Comparison of ENCODE assay signal across 10 cellular contexts in the genomic region with DNA sequence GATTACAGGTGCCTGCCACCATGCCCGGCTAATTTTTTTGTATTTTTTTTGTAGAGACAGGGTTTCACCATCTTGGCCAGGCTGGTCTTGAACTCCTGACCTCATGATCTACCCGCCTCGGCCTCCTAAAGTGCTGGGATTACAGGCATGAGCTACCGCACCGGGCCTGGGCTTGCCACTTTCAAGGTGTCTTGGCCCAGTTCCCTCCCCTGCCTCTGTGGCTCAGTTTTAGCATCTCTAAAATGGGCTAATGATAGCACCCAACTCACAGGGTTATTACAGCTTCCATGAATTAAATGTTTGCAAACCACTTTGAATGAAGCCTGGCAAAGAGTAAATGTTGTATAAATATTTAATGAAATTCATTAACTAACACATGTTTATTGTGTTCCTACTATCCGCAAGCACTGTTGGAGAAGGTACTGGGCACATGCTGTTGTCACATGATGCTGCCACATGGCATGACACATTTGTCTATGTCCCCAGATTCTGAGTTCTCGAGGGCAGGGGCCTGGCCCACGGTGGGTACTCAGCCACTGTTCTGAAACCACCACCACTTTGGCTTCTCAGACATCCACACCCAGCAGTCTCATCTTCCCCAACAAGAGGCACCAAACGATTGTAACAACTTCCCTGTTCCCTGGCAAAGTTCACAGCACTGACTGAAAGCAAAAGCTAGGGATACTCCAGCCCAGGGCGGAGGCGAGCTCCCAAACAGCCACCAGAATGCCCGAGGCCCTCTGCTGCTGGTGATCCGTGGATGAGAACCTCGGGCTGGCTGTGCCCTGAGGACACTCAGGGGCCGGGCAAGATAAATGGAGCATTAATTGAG. TPM values are rescaled to one million over a fixed set of nuclear protein-coding genes. Genes with fewer than 3 reads are reported as not detected.
DNase-seq lines count a peak whose midpoint lies in the region; ATAC-seq and TF ChIP-seq lines count a peak whose summit lies in the region.
"Had no signal": no experiment of that assay in that cellular context is flagged by ENCODE, and none has a peak within 500 bp of the region (broad histone marks: within the 10 kb centered on the region; RNA-seq: fewer than 3 reads in every experiment).

No MANE protein-coding gene starts in this region.

- peak overlapping the region in 1 of 2 donors; percentile 36 for H3K4me3 Mint-ChIP-seq in CD14-positive monocyte
- peak overlapping the region; percentile 94 for H3K4me3 Mint-ChIP-seq in T-helper 17 cell
- no peak overlapping the region for H3K4me3 Mint-ChIP-seq in endothelial cell (ENCODE audit: unreplicated experiment)

- ATAC-seq in T-helper 17 cell (no peak), GM19035 (IDR thresholded peaks at IDR 0.05; ENCODE audit: unreplicated experiment) (no peak), HG02852 (IDR thresholded peaks at IDR 0.05; ENCODE audit: unreplicated experiment) (no peak), HG03520 (IDR thresholded peaks at IDR 0.05; ENCODE audit: unreplicated experiment) (no peak)

- DNase-seq in CD14-positive monocyte (ENCODE audit: low spot score) (no peak), T-helper 17 cell (no peak), endothelial cell (ENCODE audit: low spot score) (no peak), prostate gland (ENCODE audit: low spot score) (no peak), NCI-H69 (lab: John Stamatoyannopoulos, UW) (no peak)
- DNase-seq: GOT3, testis had no signal

- TF ChIP-seq POLR2A in prostate gland (IDR thresholded peaks at IDR 0.05), result no peak

- H3K4me1 Mint-ChIP-seq in CD14-positive monocyte, result peaks cover 77% of the 10 kb centered on the region
- peaks cover 79% of the 10 kb centered on the region for H3K4me1 Mint-ChIP-seq in T-helper 17 cell
- peaks cover 53% of the 10 kb centered on the region for H3K4me1 Mint-ChIP-seq in endothelial cell (ENCODE audit: unreplicated experiment)

- H3K27ac Mint-ChIP-seq in CD14-positive monocyte, result peak overlapping the region; percentile 4 to 88 (median 68)
- peak overlapping the region; percentile 100 for H3K27ac Mint-ChIP-seq in T-helper 17 cell
- peak overlapping the region; percentile 48 for H3K27ac Mint-ChIP-seq in endothelial cell (ENCODE audit: unreplicated experiment)

- no peaks in the 10 kb centered on the region for H3K27me3 ChIP-seq in prostate gland (replicated peaks; ENCODE audit: insufficient read depth)
- H3K27me3 ChIP-seq: testis had no signal

- peak overlapping the region; percentile 17 to 91 for H3K27ac ChIP-seq in prostate gland
- H3K27ac ChIP-seq: testis had no signal

- H3K27me3 Mint-ChIP-seq in CD14-positive monocyte (ENCODE audit: low read depth in 3 of 3) (peaks cover under 1 to 6% (median 2%) of the 10 kb centered on the region in 3 donors), T-helper 17 cell (no peaks in the 10 kb centered on the region), endothelial cell (ENCODE audit: unreplicated experiment) (peaks cover 13% of the 10 kb centered on the region)

- H3K36me3 Mint-ChIP-seq in CD14-positive monocyte (peaks cover 8 to 10% of the 10 kb centered on the region in 2 donors), T-helper 17 cell (ENCODE audit: low read depth) (no peaks in the 10 kb centered on the region), endothelial cell (ENCODE audit: low read depth, unreplicated experiment) (no peaks in the 10 kb centered on the region)

- peaks cover 52% of the 10 kb centered on the region for H3K4me1 ChIP-seq in prostate gland (replicated peaks)

- TF ChIP-seq CTCF in CD14-positive monocyte (IDR thresholded peaks at IDR 0.05), result no peak
- no peak for TF ChIP-seq CTCF in endothelial cell (IDR thresholded peaks at IDR 0.05; ENCODE audit: unreplicated experiment)
- TF ChIP-seq CTCF in prostate gland (IDR thresholded peaks at IDR 0.05), result no peak

- H3K9me3 Mint-ChIP-seq in CD14-positive monocyte (no peaks in the 10 kb centered on the region), endothelial cell (ENCODE audit: unreplicated experiment) (no peaks in the 10 kb centered on the region)

- H3K4me3 ChIP-seq in prostate gland, result no peak overlapping the region
- H3K4me3 ChIP-seq: testis had no signal

- intact Hi-C loops in CD14-positive monocyte (cut with micrococcal nuclease), result no loop called here
- intact Hi-C loops in prostate gland (cut with DNase I), result no loop called here

- WGBS in prostate gland, result 69% methylated on average over 15 of the region's 15 CpGs

- H3K36me3 ChIP-seq in prostate gland, result no peaks in the 10 kb centered on the region

- H3K9me3 ChIP-seq in T-helper 17 cell (ENCODE audit: control insufficient read depth, low read length, poor library complexity, severe bottlenecking) (no peaks in the 10 kb centered on the region), prostate gland (no peaks in the 10 kb centered on the region)
- H3K9me3 ChIP-seq: testis had no signal

RNA-seq across cellular contexts. Expression of a gene that starts 9.7 kb away (rescaled TPM):
- under 1 TPM; 0.78 to 0.94 TPM for polyA plus RNA-seq in CD14-positive monocyte
- 100 to 1,000 TPM in 1 of 2 donors, 10 to 100 TPM in 1; 99.8 to 119 TPM for total RNA-seq in T-helper 17 cell
- 16.7 TPM for total RNA-seq in endothelial cell (ENCODE audit: unreplicated experiment)
- 10 to 100 TPM; 13.6 to 20.4 TPM for total RNA-seq in prostate gland

RNA-seq across cellular contexts. Expression of a gene that starts 44.4 kb away (rescaled TPM):
- 1 to 10 TPM; 4.8 to 7.8 TPM for polyA plus RNA-seq in CD14-positive monocyte
- total RNA-seq in T-helper 17 cell (1 to 10 TPM; 1.1 to 1.2 TPM), endothelial cell (ENCODE audit: unreplicated experiment) (27.8 TPM), prostate gland (10 to 100 TPM; 15.7 to 58.4 TPM)

Comparison
In these comparisons a context has a peak if more than half of its experiments do, and no peak if none do; other contexts are left out.
1. H3K27ac Mint-ChIP-seq: peak in every context shown above with its lines; median percentile 100 in T-helper 17 cell; 68 in CD14-positive monocyte; 48 in endothelial cell.
2. RNA of a gene that starts 44.4 kb away (total RNA-seq): 15.7 to 58.4 TPM in prostate gland and 27.8 TPM in endothelial cell (single experiment); 1.1 to 1.2 TPM in T-helper 17 cell; every median in the first group is over 4 times any median in the second.